In the genomic region with DNA sequence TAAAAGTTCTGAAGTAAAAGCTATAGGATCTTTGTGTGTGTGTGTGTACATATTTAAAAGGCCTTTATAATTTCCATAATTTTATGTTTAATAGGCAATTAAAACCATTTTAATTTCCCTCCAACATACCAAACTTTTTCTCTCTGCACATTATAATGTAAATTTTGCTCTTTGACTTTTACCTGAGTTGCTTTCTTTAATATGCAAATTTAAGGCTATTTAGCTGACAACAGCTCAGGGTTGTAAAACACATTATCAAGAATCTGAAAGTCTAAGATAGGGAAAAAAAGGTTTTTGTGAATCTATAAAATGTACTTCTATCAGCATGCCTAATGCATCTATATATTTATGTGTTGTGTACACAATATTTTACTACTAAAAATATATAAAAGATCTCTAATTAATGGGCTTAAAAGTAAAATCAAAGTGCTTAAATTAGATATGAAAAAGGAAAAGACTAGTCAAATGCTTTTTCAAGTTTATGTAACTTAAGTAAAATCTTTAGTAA, we compare ENCODE assay signal across 25 cellular contexts.
"Had no signal": no experiment of that assay in that cellular context is flagged by ENCODE, and none has a peak within 500 bp of the region (broad histone marks: within the 10 kb centered on the region; RNA-seq: fewer than 3 reads in every experiment).

No MANE protein-coding gene starts in this region.

- H3K4me3 ChIP-seq: esophagus muscularis mucosa, hepatocyte, pancreas, psoas muscle, right atrium auricular region, thoracic aorta, upper lobe of left lung had no signal

- H3K36me3 ChIP-seq: esophagus muscularis mucosa, neutrophil, pancreas, right atrium auricular region, thoracic aorta, upper lobe of left lung had no signal

- H2AFZ ChIP-seq: hepatocyte had no signal

- FAIRE-seq: astrocyte, frontal cortex, islet of Langerhans, pancreas had no signal

- H3K4me1 ChIP-seq: esophagus muscularis mucosa, pancreas, psoas muscle, right atrium auricular region, upper lobe of left lung had no signal

- H3K4me3 Mint-ChIP-seq: activated naive CD8-positive, alpha-beta T cell treated with anti-CD3 and anti-CD28 coated beads for 36 hours; natural killer cell had no signal

- H3K27ac Mint-ChIP-seq: activated naive CD8-positive, alpha-beta T cell treated with anti-CD3 and anti-CD28 coated beads for 36 hours; natural killer cell had no signal

- H3K36me3 Mint-ChIP-seq: natural killer cell had no signal

- H3K27ac ChIP-seq: esophagus muscularis mucosa, hepatocyte, neutrophil, pancreas, psoas muscle, right atrium auricular region, thoracic aorta, upper lobe of left lung had no signal

- H3K79me2 ChIP-seq: hepatocyte had no signal

- H3K27me3 ChIP-seq: esophagus muscularis mucosa, hepatocyte, neutrophil, pancreas, right atrium auricular region, upper lobe of left lung had no signal

- H3K9me3 Mint-ChIP-seq: natural killer cell had no signal

- ATAC-seq: pancreas, psoas muscle had no signal

- H3K9me3 ChIP-seq: esophagus muscularis mucosa, neutrophil, pancreas, psoas muscle, right atrium auricular region, thoracic aorta had no signal

- H3K4me2 ChIP-seq: hepatocyte had no signal

- H3K4me1 Mint-ChIP-seq: natural killer cell had no signal

- DNase-seq: activated CD4-positive, alpha-beta T cell treated with anti-CD3 and anti-CD28 coated beads for 4 hours; activated CD4-positive, alpha-beta T cell treated with anti-CD3 and anti-CD28 coated beads, Interleukin-2, amount 50 U/mL, for 48 hours; activated CD4-positive, CD25-positive, alpha-beta regulatory T cell; activated naive CD4-positive, alpha-beta T cell treated with Interleukin-2 at 50 U/mL for 16 hours; activated naive CD8-positive, alpha-beta T cell treated with anti-CD3 and anti-CD28 coated beads for 36 hours; activated T-cell treated with anti-CD3 and anti-CD28 coated beads, Interleukin-2, amount 50 U/mL, for 48 hours; central memory CD4-positive, alpha-beta T cell; dermis blood vessel endothelial cell; effector CD8-positive, alpha-beta T cell; glutamatergic neuron; midbrain; natural killer cell; pancreas; psoas muscle; stimulated activated CD4-positive, alpha-beta T cell treated with anti-CD3 and anti-CD28 coated beads, Interleukin-4, amount 100 ng/mL, for 24 hours; stimulated activated naive CD4-positive, alpha-beta T cell treated with Interleukin-2 at 50 U/mL for 16 hours; upper lobe of left lung had no signal
